15 cellular contexts compared by ENCODE assay signal in genomic region chr9:18947772-18948391, GRCh38.
DNase-seq lines count a peak whose midpoint lies in the region; ATAC-seq, FAIRE-seq and TF ChIP-seq lines count a peak whose summit lies in the region.
"Had no signal": no experiment of that assay in that cellular context is flagged by ENCODE, and none has a peak within 500 bp of the region (broad histone marks: within the 10 kb centered on the region; RNA-seq: fewer than 3 reads in every experiment).

No MANE protein-coding gene starts in this region.

- DNase-seq in KG1 (lab: John Stamatoyannopoulos, UW) (peak; percentile 60), NOMO-1 (lab: John Stamatoyannopoulos, UW; ENCODE audit: unreplicated experiment in 2 of 2) (peak; percentile 3 to 66), lung (ENCODE audit: low spot score) (no peak), HTR-8/SVneo (ENCODE audit: insufficient read length, low spot score) (no peak), superior temporal gyrus (ENCODE audit: extremely low spot score) (no peak), stomach (no peak), globus pallidus (ENCODE audit: low spot score) (no peak)
- DNase-seq: activated CD4-positive, alpha-beta T cell treated with anti-CD3 and anti-CD28 coated beads, Interleukin-2, amount 50 U/mL, for 48 hours; Calu3; colonic mucosa; immature natural killer cell; NCI-H524; small intestine; T-helper 1 cell had no signal

- H3K4me1 ChIP-seq in lung (ENCODE audit: control insufficient read depth in 2 of 2, insufficient read depth in 2 of 2, low read length in 2 of 2) (peaks cover 0 to 3% of the 10 kb centered on the region in 2 donors), stomach (no peaks in the 10 kb centered on the region)
- H3K4me1 ChIP-seq: colonic mucosa had no signal

- intact Hi-C loops in stomach (cut with DNase I; ENCODE audit: low total_unique reads) = no loop called here

- H3K9me3 ChIP-seq in lung (ENCODE audit: control insufficient read depth in 2 of 2, insufficient read depth in 1 of 2, low read length in 1 of 2) (peaks cover 0 to 4% of the 10 kb centered on the region in 2 donors), stomach (no peaks in the 10 kb centered on the region)
- H3K9me3 ChIP-seq: colonic mucosa had no signal

- peak; percentile 48 for ATAC-seq in GM18520 (IDR thresholded peaks at IDR 0.05; ENCODE audit: unreplicated experiment)
- ATAC-seq in lung (ENCODE audit: insufficient read depth, low FRiP score) = peak; percentile 47

- TF ChIP-seq CTCF in lung (IDR thresholded peaks at IDR 0.05; ENCODE audit: control extremely low read depth, extremely low read depth) (no peak), stomach (IDR thresholded peaks at IDR 0.05) (no peak)

- no peaks in the 10 kb centered on the region for H3K36me3 ChIP-seq in lung (ENCODE audit: control insufficient read depth in 2 of 2, insufficient read depth in 2 of 2, low read length in 2 of 2)
- no peaks in the 10 kb centered on the region for H3K36me3 ChIP-seq in stomach
- H3K36me3 ChIP-seq: colonic mucosa had no signal

- no peak for FAIRE-seq in HTR-8/SVneo (lab: Jason Lieb, UNC)
- FAIRE-seq: small intestine had no signal

- TF ChIP-seq POLR2A in stomach (IDR thresholded peaks at IDR 0.05) = no peak

- H3K27me3 ChIP-seq in lung (ENCODE audit: control insufficient read depth, insufficient read depth) = no peaks in the 10 kb centered on the region
- no peaks in the 10 kb centered on the region for H3K27me3 ChIP-seq in stomach
- H3K27me3 ChIP-seq: colonic mucosa had no signal

- no peak overlapping the region for H3K27ac ChIP-seq in lung (ENCODE audit: low read depth in 1 of 2, low read length in 1 of 2)
- no peak overlapping the region for H3K27ac ChIP-seq in stomach
- H3K27ac ChIP-seq: colonic mucosa had no signal

- no peak overlapping the region for H3K4me3 ChIP-seq in lung
- H3K4me3 ChIP-seq in stomach = no peak overlapping the region
- H3K4me3 ChIP-seq: colonic mucosa had no signal

- WGBS in lung, 2 donors = 60 to 72% methylated on average over 5 of the region's 5 CpGs
- 61 to 76% (median 68%) methylated on average over 4 to 5 of the region's 5 CpGs for WGBS in stomach, 5 donors

- TF ChIP-seq EP300 in stomach (IDR thresholded peaks at IDR 0.05) = no peak

Comparison
In these comparisons a context has a peak if more than half of its experiments do, and no peak if none do; other contexts are left out.
1. DNase-seq: peak in KG1 (single experiment) and NOMO-1 (2 of 2); none in lung (single experiment), HTR-8/SVneo (single experiment), superior temporal gyrus (single experiment), stomach (single experiment) and globus pallidus (single experiment).